9 cellular contexts compared by ENCODE assay signal in genomic region chr11:65434057-65434666, GRCh38. TPM values are rescaled to one million over a fixed set of nuclear protein-coding genes. Genes with fewer than 3 reads are reported as not detected.
A peak's percentile ranks its signal among the peaks of the same experiment; 100 is the strongest.
DNase-seq lines count a peak whose midpoint lies in the region; ATAC-seq, FAIRE-seq and TF ChIP-seq lines count a peak whose summit lies in the region.
"Had no signal": no experiment of that assay in that cellular context is flagged by ENCODE, and none has a peak within 500 bp of the region (broad histone marks: within the 10 kb centered on the region; RNA-seq: fewer than 3 reads in every experiment).

No MANE protein-coding gene starts in this region.

- POLR2A ChIA-PET in PC-3 (lab: Charles Lee; ENCODE audit: unreplicated experiment), result no interaction called here

- H3K9me2 ChIP-seq in PC-3 (replicated peaks; ENCODE audit: low read length), result no peaks in the 10 kb centered on the region

- no peaks in the 10 kb centered on the region for H3K27me3 ChIP-seq in bronchial epithelial cell (ENCODE audit: control insufficient read depth, insufficient read depth, low read length)
- no peaks in the 10 kb centered on the region for H3K27me3 ChIP-seq in liver (ENCODE audit: control insufficient read depth in 4 of 4, insufficient read depth in 4 of 4, low read length in 3 of 4)
- H3K27me3 ChIP-seq in vagina, result no peaks in the 10 kb centered on the region
- H3K27me3 ChIP-seq in PC-3 (ENCODE audit: low read length), result no peaks in the 10 kb centered on the region

- WGBS in liver, result 36% methylated on average over 6 of the region's 6 CpGs

- TF ChIP-seq CTCF in bronchial epithelial cell (IDR thresholded peaks at IDR 0.05; ENCODE audit: insufficient read depth, low read length, severe bottlenecking) (no peak), liver (IDR thresholded peaks at IDR 0.05; ENCODE audit: low read depth, low read length, missing input control) (no peak), vagina (IDR thresholded peaks at IDR 0.05) (no peak), PC-3 (conservative IDR thresholded peaks at IDR 0.05; ENCODE audit: low read depth, low read length) (no peak)

- H3K9me3 ChIP-seq in liver (ENCODE audit: control insufficient read depth in 4 of 4, low read length in 3 of 4), result no peaks in the 10 kb centered on the region
- no peaks in the 10 kb centered on the region for H3K9me3 ChIP-seq in vagina
- no peaks in the 10 kb centered on the region for H3K9me3 ChIP-seq in PC-3 (ENCODE audit: low read length)
- H3K9me3 ChIP-seq: Caco-2 had no signal

- H3K4me3 ChIP-seq in bronchial epithelial cell (ENCODE audit: low read depth, low read length) (no peak overlapping the region), liver (ENCODE audit: low read depth in 1 of 3, low read length in 3 of 3) (no peak overlapping the region), vagina (no peak overlapping the region), PC-3 (ENCODE audit: low read length) (no peak overlapping the region)

- H3K4me2 ChIP-seq in PC-3 (ENCODE audit: low read length), result no peak overlapping the region

- BruUV-seq in PC-3 (replicated peaks; lab: Mats Ljungman, UMichigan), result no TSS peak

- intact Hi-C loops in Right ventricle myocardium inferior (cut with DNase I), result no loop called here
- intact Hi-C loops in left ventricle myocardium superior (cut with micrococcal nuclease), result no loop called here
- intact Hi-C loops in vagina (cut with DNase I), result no loop called here
- intact Hi-C loops in PC-3 (cut with micrococcal nuclease), result loop anchor here (5.0 kb wide), 1 partner anchor 73 kb away; no protein-coding TSS in a partner anchor

- FAIRE-seq in bronchial epithelial cell (lab: Jason Lieb, UNC), result no peak

- TF ChIP-seq POLR2A in vagina (IDR thresholded peaks at IDR 0.05), result no peak

- H3K36me3 ChIP-seq in bronchial epithelial cell (ENCODE audit: control insufficient read depth, insufficient read depth, low read length), result peaks cover 21% of the 10 kb centered on the region
- H3K36me3 ChIP-seq in liver (ENCODE audit: control insufficient read depth in 4 of 4, insufficient read depth in 3 of 4, low read depth in 1 of 4, low read length in 3 of 4), result peaks cover 2 to 30% (median 12%) of the 10 kb centered on the region in 4 donors
- H3K36me3 ChIP-seq in vagina, result peaks cover 0 to 50% of the 10 kb centered on the region in 2 donors
- H3K36me3 ChIP-seq in PC-3 (ENCODE audit: low read depth, low read length), result peaks cover 30% of the 10 kb centered on the region

- TF ChIP-seq RAD21 in liver (IDR thresholded peaks at IDR 0.05), result no peak

- DNase-seq in Right ventricle myocardium inferior (ENCODE audit: missing footprints) (no peak), left ventricle myocardium superior (no peak), bronchial epithelial cell (ENCODE audit: low read depth) (peak; percentile 15), vagina (ENCODE audit: extremely low spot score in 2 of 2) (no peak), PC-3 (no peak), KG1 (lab: John Stamatoyannopoulos, UW) (no peak)
- DNase-seq in effector CD4-positive, alpha-beta T cell, result no peak

- peaks cover 34% of the 10 kb centered on the region for H4K20me1 ChIP-seq in PC-3 (ENCODE audit: low read length)

- ATAC-seq in Right ventricle myocardium inferior (peak; percentile 2), left ventricle myocardium superior (no peak), PC-3 (no peak)

- peak overlapping the region; percentile 52 to 72 for H3K27ac ChIP-seq in liver (ENCODE audit: low read depth in 1 of 2, low read length in 2 of 2)
- H3K27ac ChIP-seq in vagina, result peak overlapping the region; percentile 65
- H3K27ac ChIP-seq in PC-3 (ENCODE audit: low read length), result no peak overlapping the region

- no peak overlapping the region for H2AFZ ChIP-seq in PC-3 (ENCODE audit: low read length)

- H3K9ac ChIP-seq in liver (ENCODE audit: low read depth in 1 of 2, low read length in 2 of 2) (no peak overlapping the region), PC-3 (ENCODE audit: low read length) (no peak overlapping the region)

- CTCF ChIA-PET in PC-3 (lab: Charles Lee), result no interaction called here

- H3K4me1 ChIP-seq in liver (ENCODE audit: control insufficient read depth in 4 of 4, insufficient read depth in 4 of 4, low read length in 3 of 4), result peaks cover 0 to 57% (median 20%) of the 10 kb centered on the region in 4 donors
- H3K4me1 ChIP-seq in vagina, result peaks cover 86% of the 10 kb centered on the region
- peaks cover 4% of the 10 kb centered on the region; the same call in 1 of the 2 replicates for H3K4me1 ChIP-seq in PC-3 (ENCODE audit: insufficient read depth, low read length)
- H3K4me1 ChIP-seq: Caco-2 had no signal

- peaks cover 57% of the 10 kb centered on the region for H3F3A ChIP-seq in PC-3 (ENCODE audit: low read length, unreplicated experiment)

- peaks cover 58% of the 10 kb centered on the region for H3K79me2 ChIP-seq in PC-3 (ENCODE audit: low read length)

TF ChIP-seq in liver, 16 proteins besides CTCF, POLR2A, EP300 and RAD21:
- no peak for TF ChIP-seq ZBTB33 (IDR thresholded peaks at IDR 0.05)
- no peak for TF ChIP-seq REST (IDR thresholded peaks at IDR 0.05)
- TF ChIP-seq MAX (IDR thresholded peaks at IDR 0.05), result no peak
- no peak for TF ChIP-seq TAF1 (conservative IDR thresholded peaks at IDR 0.05)
- TF ChIP-seq ATF3 (IDR thresholded peaks at IDR 0.05), result peak; percentile 5
- peak in 1 of 2 donors; percentile 16 for TF ChIP-seq HNF4A (conservative IDR thresholded peaks at IDR 0.05)
TF ChIP-seq in liver: peak in this region for 2.

RNA-seq across cellular contexts. Expression of gene NEAT1, which starts 11.6 kb away (rescaled TPM):
- total RNA-seq in Right ventricle myocardium inferior (457 TPM), left ventricle myocardium superior (508 TPM), bronchial epithelial cell (114 and 133 TPM in 2 replicates), liver (1,000 to 10,000 TPM in 1 of 2 donors, 10 to 100 TPM in 1; 29.6 to 1,968 TPM), vagina (857 TPM), PC-3 (2014; rRNA removed) (47.9 and 96.6 TPM in 2 replicates)
- polyA plus RNA-seq in liver, result 100 to 1,000 TPM in 1 of 2 donors, 10 to 100 TPM in 1; 50.2 to 111 TPM

RNA-seq across cellular contexts. Expression of gene FRMD8, which starts 47.7 kb away (rescaled TPM):
- total RNA-seq in Right ventricle myocardium inferior (8.2 TPM), left ventricle myocardium superior (9.7 TPM), bronchial epithelial cell (21.9 and 66.6 TPM in 2 replicates), liver (10 to 100 TPM; 20.7 to 22.8 TPM), vagina (53.3 TPM), PC-3 (2014; rRNA removed) (68.3 and 93.2 TPM in 2 replicates)
- polyA plus RNA-seq in liver, result 1 to 10 TPM; 2.8 to 9.4 TPM

RNA-seq across cellular contexts. Expression of gene SLC25A45, which starts 51.7 kb away (rescaled TPM):
- total RNA-seq in Right ventricle myocardium inferior (5.6 TPM), left ventricle myocardium superior (4.6 TPM), bronchial epithelial cell (0.26 and 0.77 TPM in 2 replicates), liver (1 to 10 TPM; 5.1 to 6.8 TPM), vagina (2.2 TPM), PC-3 (2014; rRNA removed) (12.7 and 13.1 TPM in 2 replicates)
- 1 to 10 TPM; 4.5 to 5.6 TPM for polyA plus RNA-seq in liver
